In the genomic region with DNA sequence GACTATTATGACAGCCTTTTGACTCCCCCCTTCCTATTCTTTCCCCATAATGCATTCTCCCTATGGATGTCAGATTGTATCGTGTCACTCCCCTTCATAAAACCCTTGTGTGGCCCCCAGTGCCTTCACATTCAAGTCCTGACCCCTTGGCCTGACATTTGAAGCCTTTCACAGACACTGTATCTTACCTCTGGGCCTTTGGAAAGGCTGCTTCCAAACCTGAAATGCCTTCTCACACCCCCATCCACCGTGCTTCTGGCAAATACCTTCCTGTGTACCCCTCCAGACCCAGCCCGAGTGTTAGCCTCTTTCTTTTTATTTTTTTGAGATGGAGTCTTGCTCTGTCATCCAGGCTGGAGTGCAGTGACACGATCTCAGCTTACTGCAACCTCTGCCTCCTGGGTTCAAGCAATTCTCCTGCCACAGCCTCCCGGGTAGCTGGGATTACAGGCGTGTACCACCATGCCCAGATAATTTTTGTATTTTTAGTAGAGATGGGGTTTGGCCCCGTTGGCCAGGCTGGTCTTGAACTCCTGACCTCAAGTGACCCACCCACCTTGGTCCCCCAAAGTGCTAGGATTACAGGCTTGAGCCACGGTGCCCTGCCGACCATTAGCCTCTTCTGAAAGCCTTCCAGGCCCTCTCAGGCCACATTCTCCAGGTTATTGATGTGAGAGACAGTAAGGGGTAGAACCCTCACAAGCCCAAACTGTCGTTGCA, we compare ENCODE assay signal across 15 cellular contexts. TPM values are rescaled to one million over a fixed set of nuclear protein-coding genes. Genes with fewer than 3 reads are reported as not detected.
DNase-seq lines count a peak whose midpoint lies in the region; ATAC-seq and TF ChIP-seq lines count a peak whose summit lies in the region.
"Had no signal": no experiment of that assay in that cellular context is flagged by ENCODE, and none has a peak within 500 bp of the region (broad histone marks: within the 10 kb centered on the region; RNA-seq: fewer than 3 reads in every experiment).

No MANE protein-coding gene starts in this region.

- H3K36me3 ChIP-seq in Peyer's patch (peaks cover 0 to 41% (median 0%) of the 10 kb centered on the region in 3 donors), endocrine pancreas (ENCODE audit: control insufficient read depth, insufficient read depth, low read length) (peaks cover 3% of the 10 kb centered on the region), PC-3 (ENCODE audit: low read depth, low read length) (no peaks in the 10 kb centered on the region), MG63 (peaks cover 38% of the 10 kb centered on the region)

- POLR2A ChIA-PET in PC-3 (lab: Charles Lee; ENCODE audit: unreplicated experiment), result interaction anchor here (1.2 kb wide), 1 partner anchor 10 kb away, joined by 5 read pairs; the partner anchor contains the start of gene TGFB1I1

- H3K79me2 ChIP-seq in PC-3 (ENCODE audit: low read length), result peaks cover 17% of the 10 kb centered on the region; the same call in 1 of the 2 replicates

- H3K4me3 ChIP-seq in Peyer's patch (no peak overlapping the region), endocrine pancreas (ENCODE audit: control insufficient read depth, insufficient read depth, low read length) (no peak overlapping the region), PC-3 (ENCODE audit: low read length) (no peak overlapping the region), MG63 (no peak overlapping the region)

- ATAC-seq in PC-3 (no peak), HG03520 (IDR thresholded peaks at IDR 0.05; ENCODE audit: unreplicated experiment) (no peak)

- H2AFZ ChIP-seq in PC-3 (ENCODE audit: low read length), result no peak overlapping the region

- no peak overlapping the region for H3K4me2 ChIP-seq in PC-3 (ENCODE audit: low read length)

- no peaks in the 10 kb centered on the region for H3K27me3 Mint-ChIP-seq in T-helper 1 cell treated with Interleukin-12 subunit alpha and Interleukin-12 subunit beta and Interleukin-4 antibody, amounts not matched to agents 30 μg/mL and 1 μg/mL, for 36 hours (ENCODE audit: low read depth)
- no peaks in the 10 kb centered on the region for H3K27me3 Mint-ChIP-seq in osteocyte (ENCODE audit: unreplicated experiment)
- H3K27me3 Mint-ChIP-seq: naive B cell had no signal

- peak overlapping the region; percentile 31 for H3K9ac ChIP-seq in endocrine pancreas (ENCODE audit: control insufficient read depth, insufficient read depth, low read length)
- no peak overlapping the region for H3K9ac ChIP-seq in PC-3 (ENCODE audit: low read length)

- H3K27ac ChIP-seq in Peyer's patch (no peak overlapping the region), PC-3 (ENCODE audit: low read length) (no peak overlapping the region)

- H3K4me1 Mint-ChIP-seq in T-helper 1 cell treated with Interleukin-12 subunit alpha and Interleukin-12 subunit beta and Interleukin-4 antibody, amounts not matched to agents 30 μg/mL and 1 μg/mL, for 36 hours (ENCODE audit: low read depth), result peaks cover 24% of the 10 kb centered on the region
- H3K4me1 Mint-ChIP-seq in osteocyte (ENCODE audit: unreplicated experiment), result peaks cover 30% of the 10 kb centered on the region

- CTCF ChIA-PET in PC-3 (lab: Charles Lee), result interaction anchor here (0.6 to 1.1 kb wide), 2 partner anchors 27 to 296 kb away, joined by 3 read pairs; no protein-coding TSS in a partner anchor

- H3K9me3 Mint-ChIP-seq in T-helper 1 cell treated with Interleukin-12 subunit alpha and Interleukin-12 subunit beta and Interleukin-4 antibody, amounts not matched to agents 30 μg/mL and 1 μg/mL, for 36 hours, result no peaks in the 10 kb centered on the region
- H3K9me3 Mint-ChIP-seq in osteocyte (ENCODE audit: unreplicated experiment), result no peaks in the 10 kb centered on the region
- H3K9me3 Mint-ChIP-seq: naive B cell had no signal

- intact Hi-C loops in PC-3 (cut with micrococcal nuclease), result no loop called here

- no peaks in the 10 kb centered on the region for H3K9me2 ChIP-seq in PC-3 (replicated peaks; ENCODE audit: low read length)

- no peaks in the 10 kb centered on the region for H4K20me1 ChIP-seq in PC-3 (ENCODE audit: low read length)

- H3K4me3 Mint-ChIP-seq in T-helper 1 cell treated with Interleukin-12 subunit alpha and Interleukin-12 subunit beta and Interleukin-4 antibody, amounts not matched to agents 30 μg/mL and 1 μg/mL, for 36 hours, result no peak overlapping the region
- no peak overlapping the region for H3K4me3 Mint-ChIP-seq in osteocyte (ENCODE audit: unreplicated experiment)

- TF ChIP-seq CTCF in Peyer's patch (IDR thresholded peaks at IDR 0.05) (no peak), osteocyte (IDR thresholded peaks at IDR 0.05) (no peak), PC-3 (conservative IDR thresholded peaks at IDR 0.05; ENCODE audit: low read depth, low read length) (no peak)

- no peak for DNase-seq in T-helper 1 cell
- peak in 2 of 3 donors; percentile 6 to 45 for DNase-seq in Peyer's patch
- no peak for DNase-seq in osteocyte (ENCODE audit: extremely low spot score, unreplicated experiment)
- no peak for DNase-seq in PC-3
- no peak for DNase-seq in MG63
- DNase-seq: activated T-cell treated with anti-CD3 and anti-CD28 coated beads, Interleukin-2, amount 50 U/mL, for 48 hours; Caco-2; GOT3 had no signal

- H3K27me3 ChIP-seq in Peyer's patch (no peaks in the 10 kb centered on the region), endocrine pancreas (ENCODE audit: control insufficient read depth, insufficient read depth, low read length) (no peaks in the 10 kb centered on the region), PC-3 (ENCODE audit: low read length) (no peaks in the 10 kb centered on the region), MG63 (no peaks in the 10 kb centered on the region)

- peaks cover 16% of the 10 kb centered on the region for H3K36me3 Mint-ChIP-seq in T-helper 1 cell treated with Interleukin-12 subunit alpha and Interleukin-12 subunit beta and Interleukin-4 antibody, amounts not matched to agents 30 μg/mL and 1 μg/mL, for 36 hours (ENCODE audit: low read depth)
- peaks cover 21% of the 10 kb centered on the region for H3K36me3 Mint-ChIP-seq in osteocyte (ENCODE audit: unreplicated experiment)

- TF ChIP-seq POLR2A in Peyer's patch (IDR thresholded peaks at IDR 0.05), result no peak

- no peaks in the 10 kb centered on the region for H3F3A ChIP-seq in PC-3 (ENCODE audit: low read length, unreplicated experiment)

- H3K4me1 ChIP-seq in Peyer's patch (peaks cover 5 to 28% (median 14%) of the 10 kb centered on the region in 4 donors), endocrine pancreas (ENCODE audit: control insufficient read depth, insufficient read depth, low read length) (peaks cover 6% of the 10 kb centered on the region), PC-3 (ENCODE audit: insufficient read depth, low read length) (peaks cover 13% of the 10 kb centered on the region)

- no TSS peak for BruUV-seq in PC-3 (replicated peaks; lab: Mats Ljungman, UMichigan)

- H3K27ac Mint-ChIP-seq in T-helper 1 cell treated with Interleukin-12 subunit alpha and Interleukin-12 subunit beta and Interleukin-4 antibody, amounts not matched to agents 30 μg/mL and 1 μg/mL, for 36 hours, result peak overlapping the region; percentile 66
- H3K27ac Mint-ChIP-seq in osteocyte (ENCODE audit: unreplicated experiment), result peak overlapping the region; percentile 90

- no peaks in the 10 kb centered on the region for H3K9me3 ChIP-seq in Peyer's patch
- H3K9me3 ChIP-seq in endocrine pancreas (ENCODE audit: control insufficient read depth, low read length), result no peaks in the 10 kb centered on the region
- H3K9me3 ChIP-seq in PC-3 (ENCODE audit: low read length), result no peaks in the 10 kb centered on the region
- no peaks in the 10 kb centered on the region for H3K9me3 ChIP-seq in MG63
- H3K9me3 ChIP-seq: Caco-2 had no signal

RNA-seq across cellular contexts. Expression of gene ARMC5, which starts 2.1 kb away (rescaled TPM):
- 10 to 100 TPM; 12.4 to 20.4 (median 17.6) TPM for total RNA-seq in Peyer's patch
- total RNA-seq in osteocyte, result 12.3 and 12.8 TPM in 2 replicates
- total RNA-seq in PC-3 (2014; rRNA removed), result 5.4 and 5.8 TPM in 2 replicates
- total RNA-seq in MG63 (2014; rRNA removed; shearing (Covaris generic); ENCODE audit: low replicate concordance), result 11.3 and 12.7 TPM in 2 replicates

RNA-seq across cellular contexts. Expression of gene TGFB1I1, which starts 10.6 kb away (rescaled TPM):
- total RNA-seq in Peyer's patch (10 to 100 TPM in 3 of 4 donors, 1 to 10 TPM in 1; 6.0 to 45.4 (median 18.2) TPM), osteocyte (112 and 120 TPM in 2 replicates), PC-3 (2014; rRNA removed) (11.2 and 12.5 TPM in 2 replicates)
- total RNA-seq in MG63 (2014; rRNA removed; shearing (Covaris generic); ENCODE audit: low replicate concordance), result 39.1 and 48.1 TPM in 2 replicates

RNA-seq across cellular contexts. Expression of gene ZNF843, which starts 18.8 kb away (rescaled TPM):
- total RNA-seq in Peyer's patch (1 to 10 TPM in 1 of 4 donors, under 1 TPM in 1, not detected in 2; 0.47 to 1.3 TPM), osteocyte (2.9 and 3.2 TPM in 2 replicates), PC-3 (2014; rRNA removed) (0.52 TPM in 1 of 2 replicates, not detected in the other)
- total RNA-seq in MG63 (2014; rRNA removed; shearing (Covaris generic); ENCODE audit: low replicate concordance), result not detected in 2 replicates
- total RNA-seq: A172 had no signal

RNA-seq across cellular contexts. Expression of gene SLC5A2, which starts 21.6 kb away (rescaled TPM):
- 1 to 10 TPM in 2 of 4 donors, under 1 TPM in 1, not detected in 1; 0.94 to 5.4 (median 2.4) TPM for total RNA-seq in Peyer's patch
- total RNA-seq in osteocyte, result not detected in 2 replicates
- 0.11 TPM in 1 of 2 replicates, not detected in the other for total RNA-seq in PC-3 (2014; rRNA removed)
- not detected in 2 replicates for total RNA-seq in MG63 (2014; rRNA removed; shearing (Covaris generic); ENCODE audit: low replicate concordance)
- total RNA-seq: A172, LHCN-M2 had no signal

RNA-seq across cellular contexts. Expression of gene COX6A2, which starts 33.2 kb away (rescaled TPM):
- total RNA-seq in Peyer's patch (not detected), osteocyte (not detected in 2 replicates), PC-3 (2014; rRNA removed) (not detected in 2 replicates)
- total RNA-seq in MG63 (2014; rRNA removed; shearing (Covaris generic); ENCODE audit: low replicate concordance), result not detected in 2 replicates
- total RNA-seq: A172, Caco-2, LHCN-M2, SK-MEL-5 had no signal

Comparison
In these comparisons a context has a peak if more than half of its experiments do, and no peak if none do; other contexts are left out.
1. DNase-seq: peak in Peyer's patch (2 of 3); none in T-helper 1 cell (0 of 5), osteocyte (single experiment), PC-3 (single experiment) and MG63 (single experiment).